ENCODE assay signal across 8 cellular contexts in genomic region chr3:194685723-194686413, GRCh38. TPM values are rescaled to one million over a fixed set of nuclear protein-coding genes. Genes with fewer than 3 reads are reported as not detected.
DNase-seq lines count a peak whose midpoint lies in the region; ATAC-seq and TF ChIP-seq lines count a peak whose summit lies in the region.

A gene with protein sequence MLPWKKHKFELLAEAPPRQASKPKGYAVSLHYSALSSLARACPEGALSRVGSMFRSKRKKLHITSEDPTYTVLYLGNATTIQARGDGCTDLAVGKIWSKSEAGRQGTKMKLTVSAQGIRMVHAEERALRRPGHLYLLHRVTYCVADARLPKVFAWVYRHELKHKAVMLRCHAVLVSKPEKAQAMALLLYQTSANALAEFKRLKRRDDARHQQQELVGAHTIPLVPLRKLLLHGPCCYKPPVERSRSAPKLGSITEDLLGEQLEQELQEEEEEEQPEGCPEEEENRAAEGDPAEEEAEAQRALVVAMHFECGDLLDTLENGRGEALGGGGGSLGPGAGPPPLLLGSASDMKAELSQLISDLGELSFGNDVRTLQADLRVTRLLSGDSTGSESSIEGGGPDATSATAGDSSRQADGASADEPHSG (plus strand): TSS chr3:194685883. CDS start chr3:194686827, 944 bp downstream.

- no peaks in the 10 kb centered on the region for H3K9me3 Mint-ChIP-seq in activated CD4-positive, alpha-beta memory T cell treated with anti-CD3 and anti-CD28 coated beads, Interleukin-2, amount 10 ng/mL, durations not matched to agents 7 days and 5 days

- WGBS in right lobe of liver (ENCODE audit: insufficient coverage, low coverage, low lambda C conversion rate, missing lambda C conversion rate), result 0% methylated on average over 4 of the region's 69 CpGs

- peak within 1 kb of the TSS; percentile 72 to 78 for H3K4me3 ChIP-seq in duodenal mucosa (ENCODE audit: low read depth in 1 of 2, low read length in 2 of 2)
- H3K4me3 ChIP-seq in right lobe of liver, result peak within 1 kb of the TSS; percentile 55 to 61 (median 59)

- H3K4me1 ChIP-seq in duodenal mucosa (ENCODE audit: control insufficient read depth in 1 of 2, insufficient read depth in 2 of 2, low read length in 2 of 2), result peaks cover 31 to 39% of the 10 kb centered on the region in 2 donors
- peaks cover 0 to 32% (median 3%) of the 10 kb centered on the region in 4 donors for H3K4me1 ChIP-seq in right lobe of liver

- DNase-seq in NCI-H1417 (lab: John Stamatoyannopoulos, UW) (peak; percentile 83 to 91 (median 90)), NCI-H1417 treated with DMSO at 0.1 percent for 48 hours (lab: John Stamatoyannopoulos, UW) (no peak), NCI-H69 (lab: John Stamatoyannopoulos, UW) (peak; percentile 97), right lobe of liver (peak; percentile 89 to 93 (median 90))
- DNase-seq in activated CD4-positive, alpha-beta memory T cell treated with anti-CD3 and anti-CD28 coated beads, Interleukin-2, amount 10 ng/mL, durations not matched to agents 7 days and 5 days, result peak; percentile 85
- DNase-seq in stimulated activated CD4-positive, alpha-beta T cell treated with anti-CD3 and anti-CD28 coated beads, Interleukin-2, amount 100 ng/mL, for 48 hours, result peak; percentile 74 to 77

- CTCF ChIA-PET in activated CD4-positive, alpha-beta memory T cell treated with anti-CD3 and anti-CD28 coated beads, Interleukin-2, amount 10 ng/mL, durations not matched to agents 7 days and 5 days (lab: Charles Lee), result interaction anchor here (1.0 to 8.9 kb wide), 4 partner anchors 13 to 575 kb away, joined by 4 to 232 read pairs (median 8); partner anchors contain the start of gene LSG1

- peak within 1 kb of the TSS; percentile 73 for H3K27ac Mint-ChIP-seq in activated CD4-positive, alpha-beta memory T cell treated with anti-CD3 and anti-CD28 coated beads, Interleukin-2, amount 10 ng/mL, durations not matched to agents 7 days and 5 days

- H3K4me1 Mint-ChIP-seq in activated CD4-positive, alpha-beta memory T cell treated with anti-CD3 and anti-CD28 coated beads, Interleukin-2, amount 10 ng/mL, durations not matched to agents 7 days and 5 days, result peaks cover 59% of the 10 kb centered on the region

- H3K27me3 ChIP-seq in duodenal mucosa (ENCODE audit: control insufficient read depth in 1 of 2, insufficient read depth in 2 of 2, low read length in 2 of 2), result peaks cover 13 to 14% of the 10 kb centered on the region in 2 donors
- peaks cover 0 to 11% of the 10 kb centered on the region in 2 donors for H3K27me3 ChIP-seq in right lobe of liver

- ATAC-seq in HG03354 (IDR thresholded peaks at IDR 0.05; ENCODE audit: poor library complexity, severe bottlenecking, unreplicated experiment) (peak; percentile 41), right lobe of liver (peak; percentile 78 to 83 (median 80))

- H3K27ac ChIP-seq in duodenal mucosa (ENCODE audit: low read depth, low read length) (no peak within 1 kb of the TSS), right lobe of liver (peak within 1 kb of the TSS; percentile 32 to 53 (median 45))

- peak; percentile 98 for TF ChIP-seq POLR2A in right lobe of liver (IDR thresholded peaks at IDR 0.05)

- peaks cover 47% of the 10 kb centered on the region for H3K27me3 Mint-ChIP-seq in activated CD4-positive, alpha-beta memory T cell treated with anti-CD3 and anti-CD28 coated beads, Interleukin-2, amount 10 ng/mL, durations not matched to agents 7 days and 5 days

- intact Hi-C loops in right lobe of liver (cut with DNase I), result no loop called here

- TF ChIP-seq CTCF in right lobe of liver (IDR thresholded peaks at IDR 0.05), result peak in 2 of 4 donors; percentile 11 to 25

- no peaks in the 10 kb centered on the region for H3K9me3 ChIP-seq in duodenal mucosa (ENCODE audit: control insufficient read depth in 1 of 2, low read length in 2 of 2)
- H3K9me3 ChIP-seq in right lobe of liver, result no peaks in the 10 kb centered on the region

- H3K36me3 ChIP-seq in duodenal mucosa (ENCODE audit: control insufficient read depth in 1 of 2, insufficient read depth in 2 of 2, low read length in 2 of 2) (no peaks in the 10 kb centered on the region), right lobe of liver (no peaks in the 10 kb centered on the region)

- H3K4me3 Mint-ChIP-seq in activated CD4-positive, alpha-beta memory T cell treated with anti-CD3 and anti-CD28 coated beads, Interleukin-2, amount 10 ng/mL, durations not matched to agents 7 days and 5 days, result peak within 1 kb of the TSS; percentile 90

- peaks cover 2% of the 10 kb centered on the region for H3K36me3 Mint-ChIP-seq in activated CD4-positive, alpha-beta memory T cell treated with anti-CD3 and anti-CD28 coated beads, Interleukin-2, amount 10 ng/mL, durations not matched to agents 7 days and 5 days (ENCODE audit: low read depth)

- H3K9ac ChIP-seq in duodenal mucosa (ENCODE audit: low read depth in 1 of 2, low read length in 2 of 2), result peak within 1 kb of the TSS; percentile 18 to 54

- POLR2A ChIA-PET in activated CD4-positive, alpha-beta memory T cell treated with anti-CD3 and anti-CD28 coated beads, Interleukin-2, amount 10 ng/mL, durations not matched to agents 7 days and 5 days (lab: Charles Lee), result interaction anchor here (0.6 to 4.1 kb wide), 8 partner anchors 12 to 851 kb away, joined by 3 to 71 read pairs (median 3); partner anchors contain the start of gene LSG1

RNA-seq across cellular contexts. Expression of the gene that starts here (rescaled TPM):
- 1 to 10 TPM; 4.3 TPM for total RNA-seq in activated CD4-positive, alpha-beta memory T cell treated with anti-CD3 and anti-CD28 coated beads, Interleukin-2, amount 10 ng/mL, durations not matched to agents 7 days and 5 days
- 1 to 10 TPM; 1.0 to 8.4 (median 5.3) TPM for total RNA-seq in right lobe of liver
